ENCODE assay signal across 23 cellular contexts in genomic region chr3:45496550-45496949, GRCh38.
DNase-seq lines count a peak whose midpoint lies in the region; ATAC-seq lines count a peak whose summit lies in the region.
"Had no signal": no experiment of that assay in that cellular context is flagged by ENCODE, and none has a peak within 500 bp of the region (broad histone marks: within the 10 kb centered on the region; RNA-seq: fewer than 3 reads in every experiment).

No MANE protein-coding gene starts in this region.

- no peaks in the 10 kb centered on the region for H3K9me3 Mint-ChIP-seq in activated T-helper 1 cell treated with anti-CD3 and anti-CD28 coated beads, Interleukin-12 subunit alpha, Interleukin-12 subunit beta, Interleukin-2, Interleukin-4 antibody, amounts not matched to agents 30 ng/mL and 10 ng/mL and 1 ng/mL, durations not matched to agents 14 hours and 24 hours and 36 hours
- H3K9me3 Mint-ChIP-seq: activated naive CD4-positive, alpha-beta T cell treated with anti-CD3 and anti-CD28 coated beads for 36 hours; type B pancreatic cell had no signal

- DNase-seq in NCI-H82 (lab: John Stamatoyannopoulos, UW) (peak; percentile 14), NCI-H82 treated with DMSO at 0.1 percent for 48 hours (lab: John Stamatoyannopoulos, UW; ENCODE audit: unreplicated experiment) (no peak), left cardiac atrium (no peak), skeletal muscle cell (ENCODE audit: low read depth) (peak; percentile 54), NCI-H128 (lab: John Stamatoyannopoulos, UW; ENCODE audit: unreplicated experiment) (no peak)
- DNase-seq in activated T-helper 1 cell treated with anti-CD3 and anti-CD28 coated beads, Interleukin-12 subunit alpha, Interleukin-12 subunit beta, Interleukin-2, Interleukin-4 antibody, amounts not matched to agents 30 ng/mL and 10 ng/mL and 1 ng/mL, durations not matched to agents 14 hours and 24 hours and 36 hours (ENCODE audit: low spot score) = no peak
- DNase-seq: activated CD4-positive, alpha-beta T cell treated with anti-CD3 and anti-CD28 coated beads for 1 hour; activated CD8-positive, alpha-beta memory T cell treated with anti-CD3 and anti-CD28 coated beads, Interleukin-2, amount 50 U/mL, for 4 hours; activated naive CD4-positive, alpha-beta T cell treated with anti-CD3 and anti-CD28 coated beads for 36 hours; COR-L47; effector memory CD4-positive, alpha-beta T cell; MG63; NCI-H2081; NK-92 treated with Interleukin-12 subunit alpha and Interleukin-12 subunit beta, amount 100 ng/mL, for 24 hours; right lobe of liver; stimulated activated CD4-positive, alpha-beta T cell treated with anti-CD3 and anti-CD28 coated beads, Interleukin-4, amount 100 ng/mL, for 1 hour; T-helper 2 cell had no signal

- peaks cover 6% of the 10 kb centered on the region for H3K4me1 Mint-ChIP-seq in activated T-helper 1 cell treated with anti-CD3 and anti-CD28 coated beads, Interleukin-12 subunit alpha, Interleukin-12 subunit beta, Interleukin-2, Interleukin-4 antibody, amounts not matched to agents 30 ng/mL and 10 ng/mL and 1 ng/mL, durations not matched to agents 14 hours and 24 hours and 36 hours (ENCODE audit: low read depth)

- H3K36me3 Mint-ChIP-seq in activated T-helper 1 cell treated with anti-CD3 and anti-CD28 coated beads, Interleukin-12 subunit alpha, Interleukin-12 subunit beta, Interleukin-2, Interleukin-4 antibody, amounts not matched to agents 30 ng/mL and 10 ng/mL and 1 ng/mL, durations not matched to agents 14 hours and 24 hours and 36 hours (ENCODE audit: low read depth) = peaks cover 14% of the 10 kb centered on the region

- H3K27ac Mint-ChIP-seq in activated T-helper 1 cell treated with anti-CD3 and anti-CD28 coated beads, Interleukin-12 subunit alpha, Interleukin-12 subunit beta, Interleukin-2, Interleukin-4 antibody, amounts not matched to agents 30 ng/mL and 10 ng/mL and 1 ng/mL, durations not matched to agents 14 hours and 24 hours and 36 hours = peak overlapping the region; percentile 6
- H3K27ac Mint-ChIP-seq: type B pancreatic cell had no signal

- no peak overlapping the region for H3K4me3 Mint-ChIP-seq in activated T-helper 1 cell treated with anti-CD3 and anti-CD28 coated beads, Interleukin-12 subunit alpha, Interleukin-12 subunit beta, Interleukin-2, Interleukin-4 antibody, amounts not matched to agents 30 ng/mL and 10 ng/mL and 1 ng/mL, durations not matched to agents 14 hours and 24 hours and 36 hours
- H3K4me3 Mint-ChIP-seq: activated naive CD4-positive, alpha-beta T cell treated with anti-CD3 and anti-CD28 coated beads for 36 hours; type B pancreatic cell had no signal

- ATAC-seq in left cardiac atrium (peak; percentile 33 to 73), GM18861 (IDR thresholded peaks at IDR 0.05; ENCODE audit: unreplicated experiment) (no peak), HG03175 (IDR thresholded peaks at IDR 0.05; ENCODE audit: unreplicated experiment) (no peak)
- ATAC-seq: A549, gastroesophageal sphincter, HCT116, right lobe of liver had no signal

- H3K27me3 Mint-ChIP-seq in activated T-helper 1 cell treated with anti-CD3 and anti-CD28 coated beads, Interleukin-12 subunit alpha, Interleukin-12 subunit beta, Interleukin-2, Interleukin-4 antibody, amounts not matched to agents 30 ng/mL and 10 ng/mL and 1 ng/mL, durations not matched to agents 14 hours and 24 hours and 36 hours (ENCODE audit: insufficient read depth) = no peaks in the 10 kb centered on the region
- H3K27me3 Mint-ChIP-seq: type B pancreatic cell had no signal

- H3K4me3 ChIP-seq in skeletal muscle cell (ENCODE audit: low read depth, low read length) = no peak overlapping the region
- H3K4me3 ChIP-seq: A549, gastroesophageal sphincter, MG63, right lobe of liver had no signal

- intact Hi-C loops in activated T-helper 1 cell treated with anti-CD3 and anti-CD28 coated beads, Interleukin-12 subunit alpha, Interleukin-12 subunit beta, Interleukin-2, Interleukin-4 antibody, amounts not matched to agents 30 ng/mL and 10 ng/mL and 1 ng/mL, durations not matched to agents 14 hours and 24 hours and 36 hours (cut with micrococcal nuclease) = no loop called here
- intact Hi-C loops in left cardiac atrium (cut with DNase I) = loop anchor here (5.0 to 10.0 kb wide), 4 partner anchors 274 to 454 kb away; no protein-coding TSS in a partner anchor

Comparison
In these comparisons a context has a peak if more than half of its experiments do, and no peak if none do; other contexts are left out.
1. DNase-seq: peak in NCI-H82 (single experiment) and skeletal muscle cell (single experiment); none in NCI-H82 treated with DMSO at 0.1 percent for 48 hours (single experiment), activated T-helper 1 cell treated with anti-CD3 and anti-CD28 coated beads, Interleukin-12 subunit alpha, Interleukin-12 subunit beta, Interleukin-2, Interleukin-4 antibody, amounts not matched to agents 30 ng/mL and 10 ng/mL and 1 ng/mL, durations not matched to agents 14 hours and 24 hours and 36 hours (single experiment), left cardiac atrium (single experiment) and NCI-H128 (single experiment).
2. ATAC-seq: peak in left cardiac atrium (2 of 2); none in GM18861 (single experiment) and HG03175 (single experiment).